In genomic region chr11:48012051-48012391, GRCh38 we compare ENCODE assay signal across 13 cellular contexts. TPM values are rescaled to one million over a fixed set of nuclear protein-coding genes. Genes with fewer than 3 reads are reported as not detected.
DNase-seq lines count a peak whose midpoint lies in the region; ATAC-seq, FAIRE-seq and TF ChIP-seq lines count a peak whose summit lies in the region.
"Had no signal": no experiment of that assay in that cellular context is flagged by ENCODE, and none has a peak within 500 bp of the region (broad histone marks: within the 10 kb centered on the region; RNA-seq: fewer than 3 reads in every experiment).

No MANE protein-coding gene starts in this region.

- no peaks in the 10 kb centered on the region for H3K27me3 Mint-ChIP-seq in activated CD4-positive, alpha-beta T cell treated with anti-CD3 and anti-CD28 coated beads for 36 hours

- H3K14ac ChIP-seq in H1 (ENCODE audit: insufficient read length): no peak overlapping the region

- H2BK15ac ChIP-seq in H1 (ENCODE audit: low read length): no peak overlapping the region

- no peak overlapping the region for H3K27ac ChIP-seq in H1 (ENCODE audit: low read depth, low read length)
- H3K27ac ChIP-seq: GM23248, KMS-11 had no signal

- H4K5ac ChIP-seq in H1 (ENCODE audit: insufficient read length, low read depth, low read length): no peak overlapping the region

- H3K27ac Mint-ChIP-seq in activated CD4-positive, alpha-beta T cell treated with anti-CD3 and anti-CD28 coated beads for 36 hours: peak overlapping the region; percentile 90

- H3K4me3 ChIP-seq in H1 (ENCODE audit: extremely low read depth in 1 of 4, insufficient read depth in 2 of 4, low read depth in 3 of 4, low read length in 4 of 4): no peak overlapping the region
- H3K4me3 ChIP-seq: GM23248 had no signal

- H3K9me3 ChIP-seq in H1 (ENCODE audit: insufficient read depth in 2 of 2, low read depth in 1 of 2, low read length in 1 of 2): no peaks in the 10 kb centered on the region

- FAIRE-seq in H1 (lab: Jason Lieb, UNC): no peak
- FAIRE-seq: A204.1, RCC 7860 had no signal

- no peak overlapping the region for H2BK120ac ChIP-seq in H1 (replicated peaks; ENCODE audit: low read depth, low read length)

- no peak for TF ChIP-seq POLR2A in H1 (IDR thresholded peaks at IDR 0.05; ENCODE audit: control extremely low read depth in 1 of 2, low read depth in 2 of 2, low read length in 2 of 2)

- H3K79me2 ChIP-seq in H1 (ENCODE audit: control insufficient read depth in 1 of 2, insufficient read depth in 2 of 2, low read length in 2 of 2): peaks cover 3 to 33% of the 10 kb centered on the region in 2 experiments; a peak in 3 of 4 replicates

- POLR2A ChIA-PET in activated CD4-positive, alpha-beta T cell treated with anti-CD3 and anti-CD28 coated beads for 36 hours (lab: Charles Lee): interaction anchor here (0.7 to 1.7 kb wide), 3 partner anchors 44 to 82 kb away, joined by 3 to 5 read pairs (median 3); no protein-coding TSS in a partner anchor
- POLR2A ChIA-PET in H1 (lab: Charles Lee; ENCODE audit: partially characterized antibody): no interaction called here

- no peaks in the 10 kb centered on the region for H3K36me3 ChIP-seq in H1 (ENCODE audit: control insufficient read depth in 2 of 4, insufficient read depth in 4 of 4, low read length in 3 of 4)

- H3K27me3 ChIP-seq in H1 (replicated peaks in 1 of 4; ENCODE audit: control insufficient read depth in 3 of 4, extremely low read depth in 1 of 4, insufficient read depth in 3 of 4, low read length in 3 of 4): no peaks in the 10 kb centered on the region

- no peak overlapping the region for H2BK5ac ChIP-seq in H1 (ENCODE audit: low read depth, low read length)

- 95% methylated on average over 5 of the region's 5 CpGs; no CpG with 5 or more reads in 1 of the 2 experiments for WGBS in H1 (ENCODE audit: extremely low coverage in 1 of 2, insufficient coverage in 1 of 2, insufficient read length in 1 of 2, insufficient replicate concordance in 2 of 2, low coverage in 1 of 2, low lambda C conversion rate in 2 of 2, missing lambda C conversion rate in 1 of 2), 2 experiments

- H3K23ac ChIP-seq in H1 (ENCODE audit: insufficient read length): no peak overlapping the region

- H3K23me2 ChIP-seq in H1 (ENCODE audit: low read depth, low read length): no peaks in the 10 kb centered on the region

- H3K36me3 Mint-ChIP-seq in activated CD4-positive, alpha-beta T cell treated with anti-CD3 and anti-CD28 coated beads for 36 hours (ENCODE audit: low read depth): peaks cover 6% of the 10 kb centered on the region

- H4K91ac ChIP-seq in H1 (replicated peaks; ENCODE audit: insufficient read length, low read length): no peak overlapping the region

- H3K4me3 Mint-ChIP-seq in activated CD4-positive, alpha-beta T cell treated with anti-CD3 and anti-CD28 coated beads for 36 hours: peak overlapping the region; percentile 13

- peaks cover 13% of the 10 kb centered on the region for H3K79me1 ChIP-seq in H1 (ENCODE audit: low read depth, low read length)

- H4K8ac ChIP-seq in H1 (ENCODE audit: extremely low read depth, insufficient read depth, low read length): peak overlapping the region; percentile 12; the same call in 1 of the 2 replicates

- H2BK12ac ChIP-seq in H1 (ENCODE audit: low read depth, low read length): no peak overlapping the region

- no peak overlapping the region for H3K9ac ChIP-seq in H1 (replicated peaks in 1 of 4; ENCODE audit: extremely low read depth in 1 of 4, low read depth in 3 of 4, low read length in 3 of 4)
- H3K9ac ChIP-seq: GM23248, KMS-11 had no signal

- H3K4me1 ChIP-seq in H1 (replicated peaks in 1 of 4; ENCODE audit: control insufficient read depth in 3 of 4, insufficient read depth in 4 of 4, low read length in 3 of 4): peaks cover 0 to 4% (median under 1%) of the 10 kb centered on the region in 4 experiments; a peak in 2 of 7 replicates

- TF ChIP-seq EP300 in H1 (IDR thresholded peaks at IDR 0.05; ENCODE audit: borderline replicate concordance in 1 of 2, low read depth in 2 of 2, low read length in 2 of 2): no peak

- peaks cover 0 to 3% of the 10 kb centered on the region in 2 experiments for H4K20me1 ChIP-seq in H1 (replicated peaks in 1 of 2; ENCODE audit: control insufficient read depth in 1 of 2, insufficient read depth in 2 of 2, low read length in 2 of 2)

- H2BK20ac ChIP-seq in H1 (ENCODE audit: low read length): no peak overlapping the region

- ATAC-seq in activated CD4-positive, alpha-beta T cell treated with anti-CD3 and anti-CD28 coated beads for 36 hours: peak; percentile 36
- peak; percentile 73 for ATAC-seq in stimulated activated naive CD8-positive, alpha-beta T cell treated with anti-CD3 and anti-CD28 coated beads, Interleukin-15, Interleukin-2, amounts not matched to agents 100 U/mL and 50 U/mL, for 24 hours

- H2AK5ac ChIP-seq in H1 (ENCODE audit: low read depth, low read length): peak overlapping the region; percentile 65; the same call in 1 of the 2 replicates

- H3K18ac ChIP-seq in H1 (ENCODE audit: extremely low read depth, low read length): no peak overlapping the region

- CTCF ChIA-PET in activated CD4-positive, alpha-beta T cell treated with anti-CD3 and anti-CD28 coated beads for 36 hours (lab: Charles Lee): interaction anchor here (0.8 to 2.8 kb wide), 5 partner anchors 18 to 97 kb away, joined by 3 to 9 read pairs (median 6); no protein-coding TSS in a partner anchor
- CTCF ChIA-PET in H1 (lab: Charles Lee; ENCODE audit: partially characterized antibody): no interaction called here

- H2AFZ ChIP-seq in H1 (ENCODE audit: low read length): no peak overlapping the region
- H2AFZ ChIP-seq: GM23248 had no signal

- TF ChIP-seq CTCF in H1 (IDR thresholded peaks at IDR 0.05; ENCODE audit: control extremely low read depth in 1 of 3, insufficient read depth in 1 of 3, low read depth in 1 of 3, low read length in 3 of 3): no peak

- DNase-seq in activated CD4-positive, alpha-beta T cell treated with anti-CD3 and anti-CD28 coated beads for 36 hours: peak; percentile 69
- no peak for DNase-seq in activated CD4-positive, alpha-beta T cell treated with anti-CD3 and anti-CD28 coated beads for 1 hour
- peak; percentile 80 for DNase-seq in activated CD8-positive, alpha-beta memory T cell treated with anti-CD3 and anti-CD28 coated beads for 24 hours
- no peak for DNase-seq in H1 (ENCODE audit: low read depth in 1 of 2, low spot score in 2 of 2)
- DNase-seq in stimulated activated naive CD8-positive, alpha-beta T cell treated with anti-CD3 and anti-CD28 coated beads, Interleukin-15, Interleukin-2, amounts not matched to agents 100 U/mL and 50 U/mL, for 24 hours: peak; percentile 65
- no peak for DNase-seq in cerebellum (ENCODE audit: low spot score)
- DNase-seq in HUDEP-2 (lab: John Stamatoyannopoulos, UW; ENCODE audit: unreplicated experiment in 76 of 76): no peak
- no peak for DNase-seq in GM19240 (ENCODE audit: insufficient read length, low spot score)
- DNase-seq: GM23248, NCI-H2081 treated with DMSO at 0.1 percent for 48 hours had no signal

- no peak for TF ChIP-seq RAD21 in H1 (IDR thresholded peaks at IDR 0.05 in 1 of 2, conservative IDR thresholded peaks at IDR 0.05 in 1 of 2; ENCODE audit: low read depth in 2 of 2, low read length in 2 of 2)

- intact Hi-C loops in activated CD4-positive, alpha-beta T cell treated with anti-CD3 and anti-CD28 coated beads for 36 hours (cut with DNase I, micrococcal nuclease): no loop called here

- H3K9me3 Mint-ChIP-seq in activated CD4-positive, alpha-beta T cell treated with anti-CD3 and anti-CD28 coated beads for 36 hours (ENCODE audit: low read depth): no peaks in the 10 kb centered on the region

- H3K56ac ChIP-seq in H1 (replicated peaks; ENCODE audit: insufficient read length, low read depth, low read length): no peak overlapping the region

- H3K4me2 ChIP-seq in H1 (ENCODE audit: insufficient read depth in 1 of 2, low read depth in 2 of 2, low read length in 2 of 2): no peak overlapping the region
- H3K4me2 ChIP-seq: KMS-11 had no signal

- H3K4ac ChIP-seq in H1 (replicated peaks; ENCODE audit: insufficient read length, low read depth, low read length): no peak overlapping the region

- H3K4me1 Mint-ChIP-seq in activated CD4-positive, alpha-beta T cell treated with anti-CD3 and anti-CD28 coated beads for 36 hours: peaks cover 87% of the 10 kb centered on the region

TF ChIP-seq in H1, 55 proteins besides CTCF, POLR2A, EP300 and RAD21 (continues in another document):
- TF ChIP-seq SP4 (IDR thresholded peaks at IDR 0.05; ENCODE audit: low read length) (no peak), EGR1 (IDR thresholded peaks at IDR 0.05; ENCODE audit: borderline replicate concordance, low read depth, low read length) (no peak), KDM5A (IDR thresholded peaks at IDR 0.05; ENCODE audit: low read length) (no peak), CEBPB (IDR thresholded peaks at IDR 0.05; ENCODE audit: low read depth, low read length) (no peak), SIX5 (IDR thresholded peaks at IDR 0.05; ENCODE audit: low read depth, low read length) (no peak), USF2 (IDR thresholded peaks at IDR 0.05; ENCODE audit: low read length) (no peak), CHD2 (IDR thresholded peaks at IDR 0.05; ENCODE audit: low read length) (no peak), JUN (IDR thresholded peaks at IDR 0.05; ENCODE audit: low read depth, low read length) (no peak), TCF12 (IDR thresholded peaks at IDR 0.05; ENCODE audit: low read depth, low read length) (no peak), CBX5 (IDR thresholded peaks at IDR 0.05; ENCODE audit: low read depth, low read length) (no peak), TAF1 (IDR thresholded peaks at IDR 0.05; ENCODE audit: low read depth, low read length) (no peak), ZNF274 (IDR thresholded peaks at IDR 0.05; ENCODE audit: borderline replicate concordance, extremely low read depth, low read length) (no peak)

RNA-seq across cellular contexts. Expression of gene PTPRJ, which starts 31.7 kb away (rescaled TPM):
- 10 to 100 TPM; 20.8 to 21.3 TPM for total RNA-seq in activated CD4-positive, alpha-beta T cell treated with anti-CD3 and anti-CD28 coated beads for 36 hours
- 21.6 and 22.6 TPM in 2 replicates for total RNA-seq in H1 (2021; fragmentation: NEBNext Ultra II Directional; extraction: Animal tissue kit (Norgen Biotek cat#: 25700))
- polyA plus RNA-seq in H1 (2011; rRNA removed): 4.2 and 4.4 TPM in 2 replicates
- polyA plus RNA-seq in H1 (2011; cell fraction: cytosol; rRNA removed): 4.9 TPM
- polyA plus RNA-seq in H1 (2011; cell fraction: nucleus; rRNA removed): 6.3 TPM
- 8.3 to 11.1 TPM (median 9.2 TPM) in 4 replicates for polyA plus RNA-seq in H1 (2012, experiment 1 of 2)
- polyA plus RNA-seq in H1 (2012, experiment 2 of 2): 2.5 TPM
- polyA plus RNA-seq in H1 (2013, experiment 1 of 2): 13.2 TPM
- polyA plus RNA-seq in H1 (2013, experiment 2 of 2): 14.0 TPM
- polyA minus RNA-seq in H1 (2011; rRNA and poly(A)+ RNA removed): 9.0 and 9.8 TPM in 2 replicates
- polyA minus RNA-seq in H1 (2011; cell fraction: cytosol; rRNA and poly(A)+ RNA removed): 8.5 TPM
- polyA minus RNA-seq in H1 (2011; cell fraction: nucleus; rRNA and poly(A)+ RNA removed): 7.9 TPM
- 30.3 TPM for total RNA-seq in cerebellum

Comparison
In these comparisons a context has a peak if more than half of its experiments do, and no peak if none do; other contexts are left out.
1. DNase-seq: peak in activated CD4-positive, alpha-beta T cell treated with anti-CD3 and anti-CD28 coated beads for 36 hours (single experiment), activated CD8-positive, alpha-beta memory T cell treated with anti-CD3 and anti-CD28 coated beads for 24 hours (single experiment) and stimulated activated naive CD8-positive, alpha-beta T cell treated with anti-CD3 and anti-CD28 coated beads, Interleukin-15, Interleukin-2, amounts not matched to agents 100 U/mL and 50 U/mL, for 24 hours (single experiment); none in activated CD4-positive, alpha-beta T cell treated with anti-CD3 and anti-CD28 coated beads for 1 hour (single experiment), H1 (0 of 2), cerebellum (single experiment), HUDEP-2 (0 of 76) and GM19240 (single experiment).